Comparison of ENCODE assay signal across 24 cellular contexts in the genomic region with DNA sequence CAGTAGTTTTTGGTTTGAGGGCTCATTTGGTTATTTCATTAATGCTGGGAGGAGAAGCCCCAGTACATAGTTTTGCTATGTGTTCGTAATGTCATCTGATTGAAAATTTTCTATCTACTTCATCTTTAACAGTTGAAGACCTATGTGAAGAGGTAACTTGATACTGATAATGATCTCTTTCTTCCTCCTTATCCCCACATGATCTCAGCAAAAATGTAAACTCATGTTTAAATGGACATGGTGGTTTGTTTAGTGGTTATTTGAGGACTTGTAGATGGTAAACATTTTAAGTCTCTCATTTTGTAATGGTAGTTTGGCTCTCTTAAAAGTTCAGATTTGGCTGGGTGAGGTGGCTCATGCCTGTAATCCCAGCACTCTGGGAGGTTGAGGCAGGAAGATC. TPM values are rescaled to one million over a fixed set of nuclear protein-coding genes. Genes with fewer than 3 reads are reported as not detected.
"Had no signal": no experiment of that assay in that cellular context is flagged by ENCODE, and none has a peak within 500 bp of the region (broad histone marks: within the 10 kb centered on the region; RNA-seq: fewer than 3 reads in every experiment).

No MANE protein-coding gene starts in this region.

- H3K27me3 ChIP-seq: esophagus squamous epithelium, foreskin keratinocyte, pancreas, right lobe of liver, tibial artery, upper lobe of left lung, uterus had no signal

- H3K27ac Mint-ChIP-seq: dendritic cell treated with granulocyte-macrophage colony-stimulating factor and Interleukin-4, amounts not matched to agents 40 ng/mL and 50 ng/mL, for 4 days; immature natural killer cell; natural killer cell treated with Interleukin-12 subunit alpha and Interleukin-12 subunit beta and Interleukin-15 and Interleukin-18, amount 100 ng/mL, for 72 hours; stimulated activated effector memory CD8-positive, alpha-beta T cell treated with anti-CD3 and anti-CD28 coated beads, Interleukin-12 subunit alpha, Interleukin-12 subunit beta, amount 100 ng/mL, for 72 hours had no signal

- H3K9me3 Mint-ChIP-seq: dendritic cell treated with granulocyte-macrophage colony-stimulating factor and Interleukin-4, amounts not matched to agents 40 ng/mL and 50 ng/mL, for 4 days; effector memory CD8-positive, alpha-beta T cell; immature natural killer cell; natural killer cell treated with Interleukin-12 subunit alpha and Interleukin-12 subunit beta and Interleukin-15 and Interleukin-18, amount 100 ng/mL, for 72 hours; stimulated activated effector memory CD8-positive, alpha-beta T cell treated with anti-CD3 and anti-CD28 coated beads, Interleukin-12 subunit alpha, Interleukin-12 subunit beta, amount 100 ng/mL, for 72 hours; stimulated activated naive CD8-positive, alpha-beta T cell treated with anti-CD3 and anti-CD28 coated beads, Interleukin-15, Interleukin-2, amounts not matched to agents 100 ng/mL and 50 ng/mL, for 24 hours had no signal

- H3K4me1 Mint-ChIP-seq: immature natural killer cell; stimulated activated effector memory CD8-positive, alpha-beta T cell treated with anti-CD3 and anti-CD28 coated beads, Interleukin-12 subunit alpha, Interleukin-12 subunit beta, amount 100 ng/mL, for 72 hours had no signal

- H3K27me3 Mint-ChIP-seq: dendritic cell treated with granulocyte-macrophage colony-stimulating factor and Interleukin-4, amounts not matched to agents 40 ng/mL and 50 ng/mL, for 4 days; effector memory CD8-positive, alpha-beta T cell; natural killer cell treated with Interleukin-12 subunit alpha and Interleukin-12 subunit beta and Interleukin-15 and Interleukin-18, amount 100 ng/mL, for 72 hours; stimulated activated naive CD8-positive, alpha-beta T cell treated with anti-CD3 and anti-CD28 coated beads, Interleukin-15, Interleukin-2, amounts not matched to agents 100 ng/mL and 50 ng/mL, for 24 hours had no signal

- H3K4me1 ChIP-seq: esophagus squamous epithelium, foreskin keratinocyte, left ventricle myocardium inferior, lower lobe of right lung, pancreas, right lobe of liver, upper lobe of left lung, uterus had no signal

- H3K27ac ChIP-seq: epithelial cell of prostate, esophagus squamous epithelium, foreskin keratinocyte, left ventricle myocardium inferior, lower lobe of right lung, pancreas, prostate gland, right lobe of liver, tibial artery, upper lobe of left lung, uterus had no signal

- H3K36me3 ChIP-seq: left ventricle myocardium inferior, lower lobe of right lung, pancreas, prostate gland, right lobe of liver, tibial artery, upper lobe of left lung, uterus had no signal

- DNase-seq: effector memory CD8-positive, alpha-beta T cell; esophagus squamous epithelium; foreskin keratinocyte; immature natural killer cell; kidney; left cardiac atrium; left ventricle myocardium inferior; lower lobe of right lung; mesenchymal stem cell; midbrain; occipital lobe; pancreas; right lobe of liver; stimulated activated CD4-positive, alpha-beta T cell treated with anti-CD3 and anti-CD28 coated beads, Interleukin-4, amount 100 ng/mL, for 1 hour; stimulated activated CD8-positive, alpha-beta memory T cell treated with anti-CD3 and anti-CD28 coated beads, Interleukin-4, amount 100 ng/mL, for 48 hours; tibial artery; upper lobe of left lung; uterus had no signal

- H3K4me3 Mint-ChIP-seq: dendritic cell treated with granulocyte-macrophage colony-stimulating factor and Interleukin-4, amounts not matched to agents 40 ng/mL and 50 ng/mL, for 4 days; effector memory CD8-positive, alpha-beta T cell; immature natural killer cell; natural killer cell treated with Interleukin-12 subunit alpha and Interleukin-12 subunit beta and Interleukin-15 and Interleukin-18, amount 100 ng/mL, for 72 hours; stimulated activated effector memory CD8-positive, alpha-beta T cell treated with anti-CD3 and anti-CD28 coated beads, Interleukin-12 subunit alpha, Interleukin-12 subunit beta, amount 100 ng/mL, for 72 hours; stimulated activated naive CD8-positive, alpha-beta T cell treated with anti-CD3 and anti-CD28 coated beads, Interleukin-15, Interleukin-2, amounts not matched to agents 100 ng/mL and 50 ng/mL, for 24 hours had no signal

- ATAC-seq: effector memory CD8-positive, alpha-beta T cell; foreskin keratinocyte; left cardiac atrium; lower lobe of right lung; natural killer cell treated with Interleukin-12 subunit alpha and Interleukin-12 subunit beta and Interleukin-15 and Interleukin-18, amount 100 ng/mL, for 72 hours; pancreas; right lobe of liver; stimulated activated effector memory CD8-positive, alpha-beta T cell treated with anti-CD3 and anti-CD28 coated beads, Interleukin-12 subunit alpha, Interleukin-12 subunit beta, amount 100 ng/mL, for 72 hours had no signal

- H3K36me3 Mint-ChIP-seq: immature natural killer cell; natural killer cell treated with Interleukin-12 subunit alpha and Interleukin-12 subunit beta and Interleukin-15 and Interleukin-18, amount 100 ng/mL, for 72 hours had no signal

- H3K9me3 ChIP-seq: esophagus squamous epithelium, left ventricle myocardium inferior, lower lobe of right lung, pancreas, prostate gland, right lobe of liver, tibial artery, upper lobe of left lung, uterus had no signal

- H3K4me3 ChIP-seq: esophagus squamous epithelium, left ventricle myocardium inferior, lower lobe of right lung, pancreas, prostate gland, right lobe of liver, tibial artery, upper lobe of left lung, uterus had no signal

RNA-seq across cellular contexts. Expression of a gene that starts 53.7 kb away (rescaled TPM):
- polyA plus RNA-seq: immature natural killer cell had no signal
